17 cellular contexts compared by ENCODE assay signal in the genomic region with DNA sequence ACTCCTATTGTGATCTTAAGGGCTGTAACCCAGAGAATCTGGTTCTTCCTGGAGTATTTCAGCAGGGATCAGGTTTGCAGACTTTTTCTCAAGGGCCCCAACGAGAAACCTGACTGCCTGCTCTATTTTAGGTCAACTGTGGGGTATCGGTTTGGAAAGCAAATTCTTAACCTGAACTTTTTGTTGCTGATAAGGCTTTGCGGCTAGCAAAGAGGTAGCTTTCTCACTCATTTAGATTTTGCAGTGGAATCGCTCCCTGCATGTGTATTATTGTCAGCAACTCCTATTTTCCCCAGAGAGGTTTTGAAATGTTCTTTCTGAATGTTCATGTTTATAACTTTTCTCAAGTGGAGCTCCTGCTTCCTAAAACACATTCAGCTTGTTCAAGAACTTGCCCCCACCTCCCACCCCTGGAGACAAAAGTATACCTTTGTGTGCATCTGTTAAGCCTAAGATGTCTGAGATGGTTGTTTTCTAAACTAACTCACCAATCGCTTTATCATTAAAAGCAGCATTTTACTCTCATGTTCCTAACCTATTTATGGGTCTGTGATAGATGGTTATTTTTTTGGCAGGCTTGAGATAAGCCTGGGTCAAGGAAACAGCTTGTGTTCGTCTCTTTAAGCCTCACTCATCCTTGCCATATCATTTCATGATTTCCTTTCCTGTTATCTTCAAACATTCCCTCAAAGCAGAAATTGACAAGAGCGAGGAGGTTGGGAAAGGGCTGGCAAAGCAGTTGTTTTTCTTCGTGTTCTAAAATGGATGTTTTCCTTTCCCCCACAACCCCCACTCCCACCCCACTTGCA.
A peak's percentile ranks its signal among the peaks of the same experiment; 100 is the strongest.
DNase-seq lines count a peak whose midpoint lies in the region; ATAC-seq and TF ChIP-seq lines count a peak whose summit lies in the region.
"Had no signal": no experiment of that assay in that cellular context is flagged by ENCODE, and none has a peak within 500 bp of the region (broad histone marks: within the 10 kb centered on the region; RNA-seq: fewer than 3 reads in every experiment).

No MANE protein-coding gene starts in this region.

- no peak for TF ChIP-seq POLR2A in right lobe of liver (IDR thresholded peaks at IDR 0.05)

- ATAC-seq in right lobe of liver (peak; percentile 25 to 48 (median 36)), HG03159 (IDR thresholded peaks at IDR 0.05; ENCODE audit: unreplicated experiment) (no peak)
- ATAC-seq: stimulated activated naive B cell treated with anti-CD40 and anti-IgM and Interleukin-4, amounts not matched to agents 10 μg/mL and 1 μg/mL and 100 μg/mL, for 72 hours had no signal

- H3K9ac ChIP-seq in endodermal cell (ENCODE audit: extremely low read depth, low read length, poor library complexity, severe bottlenecking), result no peak overlapping the region
- no peak overlapping the region for H3K9ac ChIP-seq in stomach smooth muscle (ENCODE audit: low read length in 2 of 2)
- H3K9ac ChIP-seq: parathyroid adenoma had no signal

- DNase-seq in KBM-7, result peak; percentile 69
- peak; percentile 30 for DNase-seq in endodermal cell
- DNase-seq in right lobe of liver, result no peak
- DNase-seq in osteocyte (ENCODE audit: extremely low spot score, unreplicated experiment), result no peak
- no peak for DNase-seq in CD1c-positive myeloid dendritic cell (ENCODE audit: extremely low spot score)
- DNase-seq in activated CD4-positive, alpha-beta T cell treated with anti-CD3 and anti-CD28 coated beads, Interleukin-2, amount 50 U/mL, for 1 hour, result no peak
- DNase-seq: activated CD4-positive, CD25-positive, alpha-beta regulatory T cell treated with anti-CD3 and anti-CD28 coated beads, Interleukin-2, amount 50 U/mL, for 72 hours; activated T-cell treated with anti-CD3 and anti-CD28 coated beads, Interleukin-2, amount 50 U/mL, for 24 hours; amygdala; NCI-H187; SJCRH30; stimulated activated CD4-positive, alpha-beta T cell treated with anti-CD3 and anti-CD28 coated beads, Interleukin-4, amount 100 ng/mL, for 24 hours; stimulated activated naive B cell treated with anti-CD40 and anti-IgM and Interleukin-4, amounts not matched to agents 10 μg/mL and 1 μg/mL and 100 μg/mL, for 72 hours had no signal

- no peaks in the 10 kb centered on the region for H3K9me3 Mint-ChIP-seq in endodermal cell
- no peaks in the 10 kb centered on the region for H3K9me3 Mint-ChIP-seq in osteocyte (ENCODE audit: unreplicated experiment)
- H3K9me3 Mint-ChIP-seq: activated T-cell treated with anti-CD3 and anti-CD28 coated beads, Interleukin-2, amount 50 U/mL, for 24 hours; stimulated activated naive B cell treated with anti-CD40 and anti-IgM and Interleukin-4, amounts not matched to agents 10 μg/mL and 1 μg/mL and 100 μg/mL, for 72 hours had no signal

- H3K36me3 Mint-ChIP-seq in endodermal cell (ENCODE audit: low read depth), result no peaks in the 10 kb centered on the region
- no peaks in the 10 kb centered on the region for H3K36me3 Mint-ChIP-seq in osteocyte (ENCODE audit: unreplicated experiment)
- H3K36me3 Mint-ChIP-seq: stimulated activated naive B cell treated with anti-CD40 and anti-IgM and Interleukin-4, amounts not matched to agents 10 μg/mL and 1 μg/mL and 100 μg/mL, for 72 hours had no signal

- WGBS in endodermal cell (ENCODE audit: insufficient coverage in 1 of 2, insufficient read length in 1 of 2), 2 experiments, result 73 to 77% methylated on average over 4 to 8 of the region's 8 CpGs
- 37% methylated on average over 7 of the region's 8 CpGs for WGBS in right lobe of liver (ENCODE audit: insufficient coverage, low coverage, low lambda C conversion rate, missing lambda C conversion rate)

- H3K4me1 Mint-ChIP-seq in endodermal cell (peaks cover 54% of the 10 kb centered on the region), osteocyte (ENCODE audit: unreplicated experiment) (peaks cover 18% of the 10 kb centered on the region)
- H3K4me1 Mint-ChIP-seq: stimulated activated naive B cell treated with anti-CD40 and anti-IgM and Interleukin-4, amounts not matched to agents 10 μg/mL and 1 μg/mL and 100 μg/mL, for 72 hours had no signal

- no peak overlapping the region for H3K4me3 Mint-ChIP-seq in endodermal cell
- H3K4me3 Mint-ChIP-seq in osteocyte (ENCODE audit: unreplicated experiment), result no peak overlapping the region
- H3K4me3 Mint-ChIP-seq: activated T-cell treated with anti-CD3 and anti-CD28 coated beads, Interleukin-2, amount 50 U/mL, for 24 hours; stimulated activated naive B cell treated with anti-CD40 and anti-IgM and Interleukin-4, amounts not matched to agents 10 μg/mL and 1 μg/mL and 100 μg/mL, for 72 hours had no signal

- no peaks in the 10 kb centered on the region for H3K27me3 Mint-ChIP-seq in endodermal cell (ENCODE audit: insufficient read depth)
- peaks cover 9% of the 10 kb centered on the region for H3K27me3 Mint-ChIP-seq in osteocyte (ENCODE audit: unreplicated experiment)

- no peaks in the 10 kb centered on the region for H3K36me3 ChIP-seq in endodermal cell (ENCODE audit: control insufficient read depth, insufficient read depth, low read length)
- no peaks in the 10 kb centered on the region for H3K36me3 ChIP-seq in right lobe of liver
- H3K36me3 ChIP-seq in stomach smooth muscle (ENCODE audit: control insufficient read depth in 2 of 2, insufficient read depth in 2 of 2, low read length in 2 of 2), result no peaks in the 10 kb centered on the region
- H3K36me3 ChIP-seq: SJCRH30 had no signal

- peaks cover 22% of the 10 kb centered on the region for H3K4me1 ChIP-seq in endodermal cell (ENCODE audit: control insufficient read depth, insufficient read depth, low read length)
- H3K4me1 ChIP-seq in right lobe of liver, result peaks cover 0 to 23% (median 0%) of the 10 kb centered on the region in 4 donors
- peaks cover 15% of the 10 kb centered on the region for H3K4me1 ChIP-seq in stomach smooth muscle (ENCODE audit: control insufficient read depth, insufficient read depth, low read length)
- H3K4me1 ChIP-seq: parathyroid adenoma, SJCRH30 had no signal

- H3K4me3 ChIP-seq in endodermal cell (ENCODE audit: low read length), result no peak overlapping the region
- peak overlapping the region in 1 of 3 donors; percentile 38 for H3K4me3 ChIP-seq in right lobe of liver
- H3K4me3 ChIP-seq in stomach smooth muscle (ENCODE audit: low read length in 2 of 2), result peak overlapping the region; percentile 40 to 42
- H3K4me3 ChIP-seq: SJCRH30 had no signal

- H3K9me3 ChIP-seq in endodermal cell (ENCODE audit: control insufficient read depth, low read length) (no peaks in the 10 kb centered on the region), right lobe of liver (no peaks in the 10 kb centered on the region), stomach smooth muscle (ENCODE audit: control insufficient read depth in 2 of 2, low read length in 2 of 2) (no peaks in the 10 kb centered on the region)
- H3K9me3 ChIP-seq: SJCRH30 had no signal

- H3K27ac ChIP-seq in endodermal cell (ENCODE audit: low read depth, low read length), result no peak overlapping the region
- H3K27ac ChIP-seq in right lobe of liver, result peak overlapping the region; percentile 56 to 69 (median 57)
- peak overlapping the region; percentile 46 for H3K27ac ChIP-seq in stomach smooth muscle (ENCODE audit: low read length)
- H3K27ac ChIP-seq: C4-2B, parathyroid adenoma, SJCRH30 had no signal

- TF ChIP-seq CTCF in endodermal cell (conservative IDR thresholded peaks at IDR 0.05) (no peak), right lobe of liver (IDR thresholded peaks at IDR 0.05) (no peak), osteocyte (IDR thresholded peaks at IDR 0.05) (no peak)

- in situ Hi-C loops in KBM-7 (cut with MboI; ENCODE audit: low pct_unique_long_range_greater_than_20kb, low sequenced_read_pairs), result no loop called here

- peak overlapping the region; percentile 20 for H3K27ac Mint-ChIP-seq in endodermal cell
- no peak overlapping the region for H3K27ac Mint-ChIP-seq in osteocyte (ENCODE audit: unreplicated experiment)
- H3K27ac Mint-ChIP-seq: activated T-cell treated with anti-CD3 and anti-CD28 coated beads, Interleukin-2, amount 50 U/mL, for 24 hours; stimulated activated naive B cell treated with anti-CD40 and anti-IgM and Interleukin-4, amounts not matched to agents 10 μg/mL and 1 μg/mL and 100 μg/mL, for 72 hours had no signal

- intact Hi-C loops in right lobe of liver (cut with DNase I), result no loop called here

- H3K27me3 ChIP-seq in endodermal cell (ENCODE audit: control insufficient read depth, insufficient read depth, low read length, poor library complexity, severe bottlenecking), result no peaks in the 10 kb centered on the region
- no peaks in the 10 kb centered on the region for H3K27me3 ChIP-seq in right lobe of liver
- H3K27me3 ChIP-seq in stomach smooth muscle (ENCODE audit: control insufficient read depth in 1 of 2, insufficient read depth in 2 of 2, low read length in 2 of 2), result no peaks in the 10 kb centered on the region

Comparison
In these comparisons a context has a peak if more than half of its experiments do, and no peak if none do; other contexts are left out.
1. DNase-seq: peak in KBM-7 (single experiment) and endodermal cell (single experiment); none in right lobe of liver (0 of 3), osteocyte (single experiment), CD1c-positive myeloid dendritic cell (single experiment) and activated CD4-positive, alpha-beta T cell treated with anti-CD3 and anti-CD28 coated beads, Interleukin-2, amount 50 U/mL, for 1 hour (single experiment).